9 cellular contexts compared by ENCODE assay signal in genomic region chr10:84008878-84009277, GRCh38.
DNase-seq lines count a peak whose midpoint lies in the region; ATAC-seq, FAIRE-seq and TF ChIP-seq lines count a peak whose summit lies in the region.
"Had no signal": no experiment of that assay in that cellular context is flagged by ENCODE, and none has a peak within 500 bp of the region (broad histone marks: within the 10 kb centered on the region; RNA-seq: fewer than 3 reads in every experiment).

No MANE protein-coding gene starts in this region.

- no peaks in the 10 kb centered on the region for H3K4me1 ChIP-seq in kidney (ENCODE audit: control insufficient read depth in 1 of 2, insufficient read depth in 1 of 2, low read depth in 1 of 2, low read length in 2 of 2)
- H3K4me1 ChIP-seq in gastroesophageal sphincter: no peaks in the 10 kb centered on the region

- DNase-seq in CMK (ENCODE audit: low read depth): peak; percentile 26
- peak; percentile 30 for DNase-seq in HuH-7 (ENCODE audit: low spot score)
- peak; percentile 51 for DNase-seq in activated CD8-positive, alpha-beta T cell treated with anti-CD3 and anti-CD28 coated beads, Interleukin-2, amount 10 ng/mL, durations not matched to agents 7 days and 5 days
- no peak for DNase-seq in kidney
- no peak for DNase-seq in SW 1271 (lab: John Stamatoyannopoulos, UW)
- no peak for DNase-seq in T-helper 2 cell treated with Interferon-gamma antibody and Interleukin-4, amounts not matched to agents 5 μg/mL and 100 μg/mL, for 36 hours (ENCODE audit: low spot score)

- H3K36me3 Mint-ChIP-seq in activated CD8-positive, alpha-beta T cell treated with anti-CD3 and anti-CD28 coated beads, Interleukin-2, amount 10 ng/mL, durations not matched to agents 7 days and 5 days (ENCODE audit: low read depth): no peaks in the 10 kb centered on the region
- H3K36me3 Mint-ChIP-seq in T-helper 2 cell treated with Interferon-gamma antibody and Interleukin-4, amounts not matched to agents 5 μg/mL and 100 μg/mL, for 36 hours (ENCODE audit: low read depth): no peaks in the 10 kb centered on the region
- H3K36me3 Mint-ChIP-seq: immature natural killer cell had no signal

- H3K27me3 ChIP-seq in gastroesophageal sphincter: peaks cover 11% of the 10 kb centered on the region

- H3K27ac ChIP-seq in kidney (ENCODE audit: low read depth in 2 of 2, low read length in 2 of 2) (no peak overlapping the region), gastroesophageal sphincter (no peak overlapping the region)

- TF ChIP-seq CTCF in kidney (IDR thresholded peaks at IDR 0.05; ENCODE audit: borderline replicate concordance, extremely low read depth, insufficient read depth) (peak; percentile 29), gastroesophageal sphincter (IDR thresholded peaks at IDR 0.05) (no peak)

- CTCF ChIA-PET in activated CD8-positive, alpha-beta T cell treated with anti-CD3 and anti-CD28 coated beads, Interleukin-2, amount 10 ng/mL, durations not matched to agents 7 days and 5 days (lab: Charles Lee): no interaction called here

- intact Hi-C loops in kidney (cut with DNase I): no loop called here

- POLR2A ChIA-PET in activated CD8-positive, alpha-beta T cell treated with anti-CD3 and anti-CD28 coated beads, Interleukin-2, amount 10 ng/mL, durations not matched to agents 7 days and 5 days (lab: Charles Lee): no interaction called here

- no peak overlapping the region for H3K9ac ChIP-seq in kidney (ENCODE audit: low read length in 2 of 2)

- H3K27ac Mint-ChIP-seq in activated CD8-positive, alpha-beta T cell treated with anti-CD3 and anti-CD28 coated beads, Interleukin-2, amount 10 ng/mL, durations not matched to agents 7 days and 5 days: no peak overlapping the region
- no peak overlapping the region for H3K27ac Mint-ChIP-seq in T-helper 2 cell treated with Interferon-gamma antibody and Interleukin-4, amounts not matched to agents 5 μg/mL and 100 μg/mL, for 36 hours
- H3K27ac Mint-ChIP-seq: immature natural killer cell had no signal

- H3K4me3 ChIP-seq in kidney (ENCODE audit: low read length in 2 of 2) (no peak overlapping the region), gastroesophageal sphincter (no peak overlapping the region)

- no peak for TF ChIP-seq POLR2A in gastroesophageal sphincter (IDR thresholded peaks at IDR 0.05)

- no peak for FAIRE-seq in kidney (lab: Jason Lieb, UNC)

- H3K4me1 Mint-ChIP-seq in activated CD8-positive, alpha-beta T cell treated with anti-CD3 and anti-CD28 coated beads, Interleukin-2, amount 10 ng/mL, durations not matched to agents 7 days and 5 days (ENCODE audit: low read depth): peaks cover 5% of the 10 kb centered on the region
- H3K4me1 Mint-ChIP-seq in T-helper 2 cell treated with Interferon-gamma antibody and Interleukin-4, amounts not matched to agents 5 μg/mL and 100 μg/mL, for 36 hours (ENCODE audit: low read depth): peaks cover 4% of the 10 kb centered on the region

- no peaks in the 10 kb centered on the region for H3K36me3 ChIP-seq in kidney (ENCODE audit: control insufficient read depth in 1 of 2, insufficient read depth in 2 of 2, low read length in 2 of 2)
- no peaks in the 10 kb centered on the region for H3K36me3 ChIP-seq in gastroesophageal sphincter

- H3K4me3 Mint-ChIP-seq in activated CD8-positive, alpha-beta T cell treated with anti-CD3 and anti-CD28 coated beads, Interleukin-2, amount 10 ng/mL, durations not matched to agents 7 days and 5 days: no peak overlapping the region
- H3K4me3 Mint-ChIP-seq in T-helper 2 cell treated with Interferon-gamma antibody and Interleukin-4, amounts not matched to agents 5 μg/mL and 100 μg/mL, for 36 hours: no peak overlapping the region
- H3K4me3 Mint-ChIP-seq: immature natural killer cell had no signal

- no peak for TF ChIP-seq EP300 in gastroesophageal sphincter (IDR thresholded peaks at IDR 0.05)

- WGBS in gastroesophageal sphincter (ENCODE audit: low coverage in 1 of 2), 2 donors: 28 to 100% methylated on average over 1 to 3 of the region's 3 CpGs

- no peaks in the 10 kb centered on the region for H3K27me3 Mint-ChIP-seq in activated CD8-positive, alpha-beta T cell treated with anti-CD3 and anti-CD28 coated beads, Interleukin-2, amount 10 ng/mL, durations not matched to agents 7 days and 5 days (ENCODE audit: low read depth)
- no peaks in the 10 kb centered on the region for H3K27me3 Mint-ChIP-seq in T-helper 2 cell treated with Interferon-gamma antibody and Interleukin-4, amounts not matched to agents 5 μg/mL and 100 μg/mL, for 36 hours (ENCODE audit: low read depth)

- no peaks in the 10 kb centered on the region for H3K9me3 Mint-ChIP-seq in activated CD8-positive, alpha-beta T cell treated with anti-CD3 and anti-CD28 coated beads, Interleukin-2, amount 10 ng/mL, durations not matched to agents 7 days and 5 days (ENCODE audit: insufficient read depth)
- H3K9me3 Mint-ChIP-seq in T-helper 2 cell treated with Interferon-gamma antibody and Interleukin-4, amounts not matched to agents 5 μg/mL and 100 μg/mL, for 36 hours: no peaks in the 10 kb centered on the region

- ATAC-seq in GM19023 (IDR thresholded peaks at IDR 0.05; ENCODE audit: unreplicated experiment) (peak; percentile 49), gastroesophageal sphincter (no peak)
- peak; percentile 47 for ATAC-seq in activated CD8-positive, alpha-beta T cell treated with anti-CD3 and anti-CD28 coated beads, Interleukin-2, amount 10 ng/mL, durations not matched to agents 7 days and 5 days

- H3K9me3 ChIP-seq in kidney (ENCODE audit: control insufficient read depth in 1 of 2, low read length in 2 of 2) (no peaks in the 10 kb centered on the region), gastroesophageal sphincter (no peaks in the 10 kb centered on the region)

Comparison
In these comparisons a context has a peak if more than half of its experiments do, and no peak if none do; other contexts are left out.
1. DNase-seq: peak in CMK (single experiment), HuH-7 (single experiment) and activated CD8-positive, alpha-beta T cell treated with anti-CD3 and anti-CD28 coated beads, Interleukin-2, amount 10 ng/mL, durations not matched to agents 7 days and 5 days (single experiment); none in kidney (single experiment), SW 1271 (0 of 2) and T-helper 2 cell treated with Interferon-gamma antibody and Interleukin-4, amounts not matched to agents 5 μg/mL and 100 μg/mL, for 36 hours (single experiment).